Comparison of ENCODE assay signal across 1 cellular context in the genomic region with DNA sequence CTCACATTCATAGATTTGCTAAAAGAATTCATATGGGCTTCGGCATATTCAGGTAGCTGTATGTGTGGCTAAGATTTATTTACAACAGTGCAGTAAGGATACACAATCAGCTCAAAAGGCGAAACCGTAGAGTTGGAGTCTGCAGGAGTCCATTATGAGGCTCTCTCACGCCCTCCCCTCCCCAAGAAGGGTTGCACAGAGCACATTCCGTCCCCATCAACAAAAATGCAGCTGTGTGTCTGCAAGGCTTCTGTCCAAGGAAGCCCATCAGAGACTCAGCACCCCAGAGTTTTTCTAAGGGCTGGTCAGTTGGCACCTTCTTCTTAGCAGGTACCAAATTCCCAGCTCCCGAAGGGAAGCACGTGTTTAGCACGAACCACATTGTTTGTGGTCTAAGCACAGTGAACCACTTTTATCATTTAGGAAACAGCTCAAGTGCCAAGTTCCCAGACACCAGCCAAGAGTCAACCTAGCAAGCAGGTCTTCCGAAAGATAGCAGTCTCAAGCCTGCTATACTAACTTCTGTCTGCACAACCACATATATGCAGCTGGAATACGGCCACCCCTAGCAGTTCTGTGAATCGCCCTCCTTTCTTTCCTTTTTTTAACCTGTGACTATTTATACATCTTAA.
TF ChIP-seq lines count a peak whose summit lies in the region.

No MANE protein-coding gene starts in this region.

TF ChIP-seq in GM12878, 131 proteins besides CTCF, POLR2A, EP300 and RAD21 (continued from another document):
- TF ChIP-seq, protein P1, sequence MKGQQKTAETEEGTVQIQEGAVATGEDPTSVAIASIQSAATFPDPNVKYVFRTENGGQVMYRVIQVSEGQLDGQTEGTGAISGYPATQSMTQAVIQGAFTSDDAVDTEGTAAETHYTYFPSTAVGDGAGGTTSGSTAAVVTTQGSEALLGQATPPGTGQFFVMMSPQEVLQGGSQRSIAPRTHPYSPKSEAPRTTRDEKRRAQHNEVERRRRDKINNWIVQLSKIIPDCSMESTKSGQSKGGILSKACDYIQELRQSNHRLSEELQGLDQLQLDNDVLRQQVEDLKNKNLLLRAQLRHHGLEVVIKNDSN (IDR thresholded peaks at IDR 0.05; ENCODE audit: borderline replicate concordance, extremely low read length, insufficient read depth, low read depth, low read length): no peak
- TF ChIP-seq, protein P2, sequence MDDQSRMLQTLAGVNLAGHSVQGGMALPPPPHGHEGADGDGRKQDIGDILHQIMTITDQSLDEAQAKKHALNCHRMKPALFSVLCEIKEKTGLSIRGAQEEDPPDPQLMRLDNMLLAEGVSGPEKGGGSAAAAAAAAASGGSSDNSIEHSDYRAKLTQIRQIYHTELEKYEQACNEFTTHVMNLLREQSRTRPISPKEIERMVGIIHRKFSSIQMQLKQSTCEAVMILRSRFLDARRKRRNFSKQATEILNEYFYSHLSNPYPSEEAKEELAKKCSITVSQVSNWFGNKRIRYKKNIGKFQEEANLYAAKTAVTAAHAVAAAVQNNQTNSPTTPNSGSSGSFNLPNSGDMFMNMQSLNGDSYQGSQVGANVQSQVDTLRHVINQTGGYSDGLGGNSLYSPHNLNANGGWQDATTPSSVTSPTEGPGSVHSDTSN (IDR thresholded peaks at IDR 0.05; ENCODE audit: insufficient replicate concordance, low read depth, low read length): no peak
- TF ChIP-seq MTA2 (IDR thresholded peaks at IDR 0.05; ENCODE audit: low read depth) (no peak), RAD51 (IDR thresholded peaks at IDR 0.05) (no peak), ZNF217 (IDR thresholded peaks at IDR 0.05) (no peak), EZH2 (IDR thresholded peaks at IDR 0.05; ENCODE audit: borderline replicate concordance, control insufficient read depth, low read depth, low read length) (no peak), EED (IDR thresholded peaks at IDR 0.05; ENCODE audit: low read depth) (no peak)
- TF ChIP-seq, protein P3, sequence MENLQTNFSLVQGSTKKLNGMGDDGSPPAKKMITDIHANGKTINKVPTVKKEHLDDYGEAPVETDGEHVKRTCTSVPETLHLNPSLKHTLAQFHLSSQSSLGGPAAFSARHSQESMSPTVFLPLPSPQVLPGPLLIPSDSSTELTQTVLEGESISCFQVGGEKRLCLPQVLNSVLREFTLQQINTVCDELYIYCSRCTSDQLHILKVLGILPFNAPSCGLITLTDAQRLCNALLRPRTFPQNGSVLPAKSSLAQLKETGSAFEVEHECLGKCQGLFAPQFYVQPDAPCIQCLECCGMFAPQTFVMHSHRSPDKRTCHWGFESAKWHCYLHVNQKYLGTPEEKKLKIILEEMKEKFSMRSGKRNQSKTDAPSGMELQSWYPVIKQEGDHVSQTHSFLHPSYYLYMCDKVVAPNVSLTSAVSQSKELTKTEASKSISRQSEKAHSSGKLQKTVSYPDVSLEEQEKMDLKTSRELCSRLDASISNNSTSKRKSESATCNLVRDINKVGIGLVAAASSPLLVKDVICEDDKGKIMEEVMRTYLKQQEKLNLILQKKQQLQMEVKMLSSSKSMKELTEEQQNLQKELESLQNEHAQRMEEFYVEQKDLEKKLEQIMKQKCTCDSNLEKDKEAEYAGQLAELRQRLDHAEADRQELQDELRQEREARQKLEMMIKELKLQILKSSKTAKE (IDR thresholded peaks at IDR 0.05; ENCODE audit: low read depth, poor library complexity, severe bottlenecking): no peak
- TF ChIP-seq, protein P4, sequence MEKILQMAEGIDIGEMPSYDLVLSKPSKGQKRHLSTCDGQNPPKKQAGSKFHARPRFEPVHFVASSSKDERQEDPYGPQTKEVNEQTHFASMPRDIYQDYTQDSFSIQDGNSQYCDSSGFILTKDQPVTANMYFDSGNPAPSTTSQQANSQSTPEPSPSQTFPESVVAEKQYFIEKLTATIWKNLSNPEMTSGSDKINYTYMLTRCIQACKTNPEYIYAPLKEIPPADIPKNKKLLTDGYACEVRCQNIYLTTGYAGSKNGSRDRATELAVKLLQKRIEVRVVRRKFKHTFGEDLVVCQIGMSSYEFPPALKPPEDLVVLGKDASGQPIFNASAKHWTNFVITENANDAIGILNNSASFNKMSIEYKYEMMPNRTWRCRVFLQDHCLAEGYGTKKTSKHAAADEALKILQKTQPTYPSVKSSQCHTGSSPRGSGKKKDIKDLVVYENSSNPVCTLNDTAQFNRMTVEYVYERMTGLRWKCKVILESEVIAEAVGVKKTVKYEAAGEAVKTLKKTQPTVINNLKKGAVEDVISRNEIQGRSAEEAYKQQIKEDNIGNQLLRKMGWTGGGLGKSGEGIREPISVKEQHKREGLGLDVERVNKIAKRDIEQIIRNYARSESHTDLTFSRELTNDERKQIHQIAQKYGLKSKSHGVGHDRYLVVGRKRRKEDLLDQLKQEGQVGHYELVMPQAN (conservative IDR thresholded peaks at IDR 0.05): no peak
- TF ChIP-seq, protein P5, sequence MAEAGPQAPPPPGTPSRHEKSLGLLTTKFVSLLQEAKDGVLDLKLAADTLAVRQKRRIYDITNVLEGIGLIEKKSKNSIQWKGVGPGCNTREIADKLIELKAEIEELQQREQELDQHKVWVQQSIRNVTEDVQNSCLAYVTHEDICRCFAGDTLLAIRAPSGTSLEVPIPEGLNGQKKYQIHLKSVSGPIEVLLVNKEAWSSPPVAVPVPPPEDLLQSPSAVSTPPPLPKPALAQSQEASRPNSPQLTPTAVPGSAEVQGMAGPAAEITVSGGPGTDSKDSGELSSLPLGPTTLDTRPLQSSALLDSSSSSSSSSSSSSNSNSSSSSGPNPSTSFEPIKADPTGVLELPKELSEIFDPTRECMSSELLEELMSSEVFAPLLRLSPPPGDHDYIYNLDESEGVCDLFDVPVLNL (IDR thresholded peaks at IDR 0.05; ENCODE audit: low read depth, low read length): no peak
- TF ChIP-seq, protein P6, sequence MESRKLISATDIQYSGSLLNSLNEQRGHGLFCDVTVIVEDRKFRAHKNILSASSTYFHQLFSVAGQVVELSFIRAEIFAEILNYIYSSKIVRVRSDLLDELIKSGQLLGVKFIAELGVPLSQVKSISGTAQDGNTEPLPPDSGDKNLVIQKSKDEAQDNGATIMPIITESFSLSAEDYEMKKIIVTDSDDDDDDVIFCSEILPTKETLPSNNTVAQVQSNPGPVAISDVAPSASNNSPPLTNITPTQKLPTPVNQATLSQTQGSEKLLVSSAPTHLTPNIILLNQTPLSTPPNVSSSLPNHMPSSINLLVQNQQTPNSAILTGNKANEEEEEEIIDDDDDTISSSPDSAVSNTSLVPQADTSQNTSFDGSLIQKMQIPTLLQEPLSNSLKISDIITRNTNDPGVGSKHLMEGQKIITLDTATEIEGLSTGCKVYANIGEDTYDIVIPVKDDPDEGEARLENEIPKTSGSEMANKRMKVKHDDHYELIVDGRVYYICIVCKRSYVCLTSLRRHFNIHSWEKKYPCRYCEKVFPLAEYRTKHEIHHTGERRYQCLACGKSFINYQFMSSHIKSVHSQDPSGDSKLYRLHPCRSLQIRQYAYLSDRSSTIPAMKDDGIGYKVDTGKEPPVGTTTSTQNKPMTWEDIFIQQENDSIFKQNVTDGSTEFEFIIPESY (IDR thresholded peaks at IDR 0.05): no peak
